1 cellular context compared by ENCODE assay signal in genomic region chr15:98850991-98851776, GRCh38.
A peak's percentile ranks its signal among the peaks of the same experiment; 100 is the strongest.
TF ChIP-seq lines count a peak whose summit lies in the region.

No MANE protein-coding gene starts in this region.

TF ChIP-seq in H1, 55 proteins besides CTCF, POLR2A, EP300 and RAD21 (continued from another document):
- TF ChIP-seq YY1 (IDR thresholded peaks at IDR 0.05; ENCODE audit: low read depth, low read length) (0 out of 2 replicates have a peak, but pooled peaks have one; percentile 12), SIN3A (conservative IDR thresholded peaks at IDR 0.05 in 1 of 2, IDR thresholded peaks at IDR 0.05 in 1 of 2; ENCODE audit: low read depth in 1 of 2, low read length in 2 of 2) (0 out of 4 replicates have a peak, but pooled peaks of 1 of the 2 experiments have one; percentile 40), HDAC6 (IDR thresholded peaks at IDR 0.05; ENCODE audit: low read depth, low read length) (no peak), CTBP2 (IDR thresholded peaks at IDR 0.05; ENCODE audit: borderline replicate concordance, insufficient read depth, insufficient read length, low read length) (no peak), CBX5 (IDR thresholded peaks at IDR 0.05; ENCODE audit: low read depth, low read length) (no peak), GTF2F1 (IDR thresholded peaks at IDR 0.05; ENCODE audit: borderline replicate concordance, low read depth, low read length) (no peak), TEAD4 (IDR thresholded peaks at IDR 0.05; ENCODE audit: low read depth, low read length) (no peak), NRF1 (IDR thresholded peaks at IDR 0.05; ENCODE audit: low read depth, low read length) (no peak), ASH2L (IDR thresholded peaks at IDR 0.05; ENCODE audit: low read length) (peak; percentile 56), POU5F1 (IDR thresholded peaks at IDR 0.05; ENCODE audit: low read depth, low read length) (no peak), CBX8 (IDR thresholded peaks at IDR 0.05; ENCODE audit: borderline replicate concordance, low read depth, low read length) (no peak), POLR2AphosphoS5 (IDR thresholded peaks at IDR 0.05; ENCODE audit: low read depth, low read length) (peak; percentile 46; the same call in 1 of the 2 replicates), MAFK (IDR thresholded peaks at IDR 0.05; ENCODE audit: low read depth, low read length) (no peak), RBBP5 (IDR thresholded peaks at IDR 0.05; ENCODE audit: borderline replicate concordance, low read depth, low read length) (no peak), CREB1 (IDR thresholded peaks at IDR 0.05) (no peak)
